Comparison of ENCODE assay signal across 26 cellular contexts in genomic region chr3:180932819-180933218, GRCh38. TPM values are rescaled to one million over a fixed set of nuclear protein-coding genes. Genes with fewer than 3 reads are reported as not detected.
DNase-seq lines count a peak whose midpoint lies in the region; ATAC-seq and TF ChIP-seq lines count a peak whose summit lies in the region.
"Had no signal": no experiment of that assay in that cellular context is flagged by ENCODE, and none has a peak within 500 bp of the region (broad histone marks: within the 10 kb centered on the region; RNA-seq: fewer than 3 reads in every experiment).

No MANE protein-coding gene starts in this region.

- no peak overlapping the region for H3K27ac ChIP-seq in PC-3 (ENCODE audit: low read length)
- peak overlapping the region; percentile 14 to 72 (median 50) for H3K27ac ChIP-seq in gastrocnemius medialis
- no peak overlapping the region for H3K27ac ChIP-seq in neuronal stem cell (replicated peaks; ENCODE audit: low read length)
- H3K27ac ChIP-seq: SJSA1 had no signal

- BruUV-seq in PC-3 (replicated peaks; lab: Mats Ljungman, UMichigan), result no TSS peak

- no peak overlapping the region for H2BK12ac ChIP-seq in neuronal stem cell (ENCODE audit: low read length)

- H3K9ac ChIP-seq in PC-3 (ENCODE audit: low read length) (no peak overlapping the region), neuronal stem cell (ENCODE audit: low read depth, low read length, poor library complexity) (no peak overlapping the region)

- H3K18ac ChIP-seq in neuronal stem cell (ENCODE audit: low read length), result no peak overlapping the region

- H2AK5ac ChIP-seq in neuronal stem cell (ENCODE audit: low read depth, low read length), result no peak overlapping the region

- no peak overlapping the region for H3K4me2 ChIP-seq in PC-3 (ENCODE audit: low read length)
- no peak overlapping the region for H3K4me2 ChIP-seq in neuronal stem cell (ENCODE audit: insufficient read depth, low read length, poor library complexity, severe bottlenecking)
- H3K4me2 ChIP-seq: GM23338 had no signal

- peaks cover 9% of the 10 kb centered on the region for H3K79me1 ChIP-seq in neuronal stem cell (ENCODE audit: low read depth, low read length)

- H3K27me3 ChIP-seq in PC-3 (ENCODE audit: low read length), result no peaks in the 10 kb centered on the region
- H3K27me3 ChIP-seq in gastrocnemius medialis, result no peaks in the 10 kb centered on the region
- H3K27me3 ChIP-seq in neuronal stem cell (ENCODE audit: control insufficient read depth in 3 of 3, insufficient read depth in 3 of 3, low read depth in 1 of 3, low read length in 3 of 3), result no peaks in the 10 kb centered on the region
- H3K27me3 ChIP-seq: SJSA1 had no signal

- in situ Hi-C loops in gastrocnemius medialis (cut with MboI; ENCODE audit: low sequenced_read_pairs in 4 of 4), result no loop called here

- no peak for DNase-seq in activated T-cell treated with anti-CD3 and anti-CD28 coated beads, Interleukin-2, amount 50 U/mL, for 72 hours
- DNase-seq in activated T-cell treated with anti-CD3 and anti-CD28 coated beads for 4 hours, result no peak
- DNase-seq in PC-3, result no peak
- no peak for DNase-seq in memory B cell (ENCODE audit: low spot score in 2 of 2)
- no peak for DNase-seq in gastrocnemius medialis
- no peak for DNase-seq in NCI-H1105 (lab: John Stamatoyannopoulos, UW)
- no peak for DNase-seq in neuronal stem cell (ENCODE audit: low spot score)
- DNase-seq: 8988T; AML-193; C1 segment of cervical spinal cord; Calu3; CD8-positive, alpha-beta memory T cell; DMS153; GF-D8; KBM-7; MM.1S; NCI-H1048; NCI-H1436; NCI-H2029; NCI-H226; NCI-H510A treated with DMSO at 0.1 percent for 48 hours; NCI-H774 had no signal

- H2AFZ ChIP-seq in PC-3 (ENCODE audit: low read length), result no peak overlapping the region
- no peak overlapping the region for H2AFZ ChIP-seq in neuronal stem cell (ENCODE audit: low read length)
- H2AFZ ChIP-seq: GM23338 had no signal

- H3K4me3 ChIP-seq in PC-3 (ENCODE audit: low read length) (no peak overlapping the region), gastrocnemius medialis (no peak overlapping the region), neuronal stem cell (ENCODE audit: low read length in 2 of 2) (no peak overlapping the region)
- H3K4me3 ChIP-seq: GM23338, HAP-1, SJSA1 had no signal

- no peak for TF ChIP-seq POLR2A in gastrocnemius medialis (IDR thresholded peaks at IDR 0.05)

- H2BK5ac ChIP-seq in neuronal stem cell (ENCODE audit: low read length), result no peak overlapping the region

- no peak for ATAC-seq in activated T-cell treated with anti-CD3 and anti-CD28 coated beads, Interleukin-2, amount 50 U/mL, for 72 hours (replicated peaks in 1 of 2)
- ATAC-seq in PC-3 (peak; percentile 66), memory B cell (ENCODE audit: low read depth) (no peak), gastrocnemius medialis (peak; percentile 65 to 69), GM21381 (IDR thresholded peaks at IDR 0.05; ENCODE audit: unreplicated experiment) (no peak)
- ATAC-seq: GM23338 had no signal

- no peaks in the 10 kb centered on the region for H3K9me2 ChIP-seq in PC-3 (replicated peaks; ENCODE audit: low read length)

- peaks cover 2 to 22% of the 10 kb centered on the region in 2 donors for H3K36me3 Mint-ChIP-seq in activated T-cell treated with anti-CD3 and anti-CD28 coated beads, Interleukin-2, amount 50 U/mL, for 72 hours (ENCODE audit: insufficient read depth in 2 of 2)
- H3K36me3 Mint-ChIP-seq in memory B cell, result peaks cover 9% of the 10 kb centered on the region

- no peak overlapping the region for H3K23ac ChIP-seq in neuronal stem cell (ENCODE audit: low read depth, low read length, poor library complexity)

- H2BK15ac ChIP-seq in neuronal stem cell (ENCODE audit: low read length), result no peak overlapping the region

- no peak overlapping the region for H3K14ac ChIP-seq in neuronal stem cell (ENCODE audit: low read length)

- TF ChIP-seq CTCF in PC-3 (conservative IDR thresholded peaks at IDR 0.05; ENCODE audit: low read depth, low read length), result no peak
- no peak for TF ChIP-seq CTCF in gastrocnemius medialis (IDR thresholded peaks at IDR 0.05 in 4 of 5, conservative IDR thresholded peaks at IDR 0.05 in 1 of 5)

- no peak overlapping the region for H3K4ac ChIP-seq in neuronal stem cell (ENCODE audit: low read length)

- peaks cover 96% of the 10 kb centered on the region for H3K79me2 ChIP-seq in PC-3 (ENCODE audit: low read length)

- no peak overlapping the region for H3K4me3 Mint-ChIP-seq in activated T-cell treated with anti-CD3 and anti-CD28 coated beads, Interleukin-2, amount 50 U/mL, for 72 hours
- H3K4me3 Mint-ChIP-seq in memory B cell, result no peak overlapping the region
- H3K4me3 Mint-ChIP-seq: GM23338 had no signal

- H4K20me1 ChIP-seq in PC-3 (ENCODE audit: low read length), result peaks cover 54% of the 10 kb centered on the region

- H3K4me1 ChIP-seq in PC-3 (ENCODE audit: insufficient read depth, low read length) (no peaks in the 10 kb centered on the region; the same call in 1 of the 2 replicates), gastrocnemius medialis (peaks cover 33 to 47% of the 10 kb centered on the region in 2 donors), neuronal stem cell (ENCODE audit: control insufficient read depth in 2 of 2, insufficient read depth in 1 of 2, low read depth in 1 of 2, low read length in 2 of 2) (no peaks in the 10 kb centered on the region)
- H3K4me1 ChIP-seq: SJSA1 had no signal

- CTCF ChIA-PET in PC-3 (lab: Charles Lee), result no interaction called here

- H3K9me3 Mint-ChIP-seq in activated T-cell treated with anti-CD3 and anti-CD28 coated beads, Interleukin-2, amount 50 U/mL, for 72 hours, result no peaks in the 10 kb centered on the region
- no peaks in the 10 kb centered on the region for H3K9me3 Mint-ChIP-seq in memory B cell
- H3K9me3 Mint-ChIP-seq: CD8-positive, alpha-beta memory T cell; GM23338 had no signal

- POLR2A ChIA-PET in PC-3 (lab: Charles Lee; ENCODE audit: unreplicated experiment), result no interaction called here

- H3K36me3 ChIP-seq in PC-3 (ENCODE audit: low read depth, low read length), result peaks cover 28% of the 10 kb centered on the region
- H3K36me3 ChIP-seq in gastrocnemius medialis, result peaks cover 0 to 19% of the 10 kb centered on the region in 2 donors
- H3K36me3 ChIP-seq in neuronal stem cell (replicated peaks in 1 of 2; ENCODE audit: control insufficient read depth in 2 of 2, insufficient read depth in 2 of 2, low read length in 2 of 2), result peaks cover 4 to 73% of the 10 kb centered on the region in 2 donors

- intact Hi-C loops in PC-3 (cut with micrococcal nuclease), result no loop called here
- intact Hi-C loops in gastrocnemius medialis (cut with DNase I; ENCODE audit: low total_unique reads), result no loop called here

- no peaks in the 10 kb centered on the region for H3K27me3 Mint-ChIP-seq in activated T-cell treated with anti-CD3 and anti-CD28 coated beads, Interleukin-2, amount 50 U/mL, for 72 hours (ENCODE audit: low read depth)
- H3K27me3 Mint-ChIP-seq in memory B cell, result no peaks in the 10 kb centered on the region
- H3K27me3 Mint-ChIP-seq: CD8-positive, alpha-beta memory T cell had no signal

- no peak overlapping the region for H4K8ac ChIP-seq in neuronal stem cell (ENCODE audit: low read depth, low read length)

- H3K4me1 Mint-ChIP-seq in activated T-cell treated with anti-CD3 and anti-CD28 coated beads, Interleukin-2, amount 50 U/mL, for 72 hours (ENCODE audit: low read depth), result peaks cover 36% of the 10 kb centered on the region
- peaks cover 23% of the 10 kb centered on the region for H3K4me1 Mint-ChIP-seq in memory B cell

- no peaks in the 10 kb centered on the region for H3K9me3 ChIP-seq in PC-3 (ENCODE audit: low read length)
- H3K9me3 ChIP-seq in gastrocnemius medialis, result no peaks in the 10 kb centered on the region
- H3K9me3 ChIP-seq in neuronal stem cell (replicated peaks in 1 of 2; ENCODE audit: control insufficient read depth in 2 of 2, insufficient read depth in 1 of 2, low read depth in 1 of 2, low read length in 2 of 2), result peaks cover 0 to 12% of the 10 kb centered on the region in 2 donors
- H3K9me3 ChIP-seq: HAP-1, SJSA1 had no signal

- H3K27ac Mint-ChIP-seq in activated T-cell treated with anti-CD3 and anti-CD28 coated beads, Interleukin-2, amount 50 U/mL, for 72 hours, result peak overlapping the region; percentile 75
- peak overlapping the region; percentile 62 for H3K27ac Mint-ChIP-seq in memory B cell

- no peak overlapping the region for H4K91ac ChIP-seq in neuronal stem cell (ENCODE audit: low read depth, low read length, poor library complexity)

- no peak overlapping the region for H2BK120ac ChIP-seq in neuronal stem cell (ENCODE audit: low read depth, low read length)

- H3F3A ChIP-seq in PC-3 (ENCODE audit: low read length, unreplicated experiment), result no peaks in the 10 kb centered on the region

- WGBS in neuronal stem cell (ENCODE audit: extremely low coverage in 2 of 2, insufficient read length in 2 of 2, insufficient replicate concordance in 1 of 2), 2 donors, result no CpG with 5 or more reads among the region's 1 CpG

RNA-seq across cellular contexts. Expression of gene FXR1, which starts 20.3 kb away (rescaled TPM):
- 100 to 1,000 TPM; 196 to 203 TPM for total RNA-seq in activated T-cell treated with anti-CD3 and anti-CD28 coated beads, Interleukin-2, amount 50 U/mL, for 72 hours
- total RNA-seq in PC-3 (2014; rRNA removed) (124 and 133 TPM in 2 replicates), gastrocnemius medialis (100 to 1,000 TPM; 547 to 578 (median 571) TPM)
- polyA plus RNA-seq in neuronal stem cell (2013, experiment 1 of 2), result 276 TPM
- 284 TPM for polyA plus RNA-seq in neuronal stem cell (2013, experiment 2 of 2)

RNA-seq across cellular contexts. Expression of gene DNAJC19, which starts 56.7 kb away (rescaled TPM):
- 10 to 100 TPM; 49.2 to 53.6 TPM for total RNA-seq in activated T-cell treated with anti-CD3 and anti-CD28 coated beads, Interleukin-2, amount 50 U/mL, for 72 hours
- total RNA-seq in PC-3 (2014; rRNA removed) (34.2 and 41.5 TPM in 2 replicates), gastrocnemius medialis (10 to 100 TPM; 34.2 to 51.7 (median 38.0) TPM)
- polyA plus RNA-seq in neuronal stem cell (2013, experiment 1 of 2), result 201 TPM
- polyA plus RNA-seq in neuronal stem cell (2013, experiment 2 of 2), result 223 TPM

Comparison
In these comparisons a context has a peak if more than half of its experiments do, and no peak if none do; other contexts are left out.
1. ATAC-seq: peak in PC-3 (single experiment) and gastrocnemius medialis (2 of 2); none in activated T-cell treated with anti-CD3 and anti-CD28 coated beads, Interleukin-2, amount 50 U/mL, for 72 hours (0 of 2), memory B cell (single experiment) and GM21381 (single experiment).
2. H3K27ac ChIP-seq: peak in gastrocnemius medialis (4 of 4); none in PC-3 (single experiment) and neuronal stem cell (single experiment).